Comparison of ENCODE assay signal across 14 cellular contexts in genomic region chr6:108576724-108577123, GRCh38. TPM values are rescaled to one million over a fixed set of nuclear protein-coding genes. Genes with fewer than 3 reads are reported as not detected.
A peak's percentile ranks its signal among the peaks of the same experiment; 100 is the strongest.
DNase-seq lines count a peak whose midpoint lies in the region; ATAC-seq and TF ChIP-seq lines count a peak whose summit lies in the region.
"Had no signal": no experiment of that assay in that cellular context is flagged by ENCODE, and none has a peak within 500 bp of the region (broad histone marks: within the 10 kb centered on the region; RNA-seq: fewer than 3 reads in every experiment).

No MANE protein-coding gene starts in this region.

- in situ Hi-C loops in gastrocnemius medialis (cut with MboI; ENCODE audit: low sequenced_read_pairs in 4 of 4) = no loop called here

- POLR2A ChIA-PET in HEK293 (lab: Yijun Ruan, JAX) = interaction anchor here (1.1 to 3.6 kb wide), 5 partner anchors 9 to 18 kb away, joined by 3 to 15 read pairs (median 4); partner anchors contain the start of gene FOXO3
- POLR2A ChIA-PET in OCI-LY7 (lab: Charles Lee) = interaction anchor here (0.5 to 4.6 kb wide), 8 partner anchors 9 to 320 kb away, joined by 3 to 17 read pairs (median 4); no protein-coding TSS in a partner anchor

- BruUV-seq in OCI-LY7 (replicated peaks; lab: Mats Ljungman, UMichigan) = no TSS peak

- H3K36me3 ChIP-seq in HEK293 (ENCODE audit: control insufficient read depth in 2 of 2, insufficient read depth in 1 of 2, low read length in 2 of 2) (peaks cover 7 to 29% of the 10 kb centered on the region in 2 experiments; a peak in 2 of 3 replicates), OCI-LY7 (ENCODE audit: insufficient read depth, low read length) (no peaks in the 10 kb centered on the region), esophagus squamous epithelium (peaks cover 0 to 32% (median 0%) of the 10 kb centered on the region in 3 donors), gastrocnemius medialis (peaks cover 0 to 27% of the 10 kb centered on the region in 2 donors)

- no peaks in the 10 kb centered on the region for H3K27me3 Mint-ChIP-seq in progenitor cell of endocrine pancreas
- H3K27me3 Mint-ChIP-seq: stimulated activated naive B cell treated with anti-CD40 and anti-IgM and Interleukin-4, amounts not matched to agents 10 μg/mL and 1 μg/mL and 100 μg/mL, for 72 hours had no signal

- TF ChIP-seq CTCF in HEK293 (tag by site-specific recombination; IDR thresholded peaks at IDR 0.05) (no peak), OCI-LY7 (conservative IDR thresholded peaks at IDR 0.05; ENCODE audit: low read length) (no peak), esophagus squamous epithelium (IDR thresholded peaks at IDR 0.05) (no peak), gastrocnemius medialis (IDR thresholded peaks at IDR 0.05 in 4 of 5, conservative IDR thresholded peaks at IDR 0.05 in 1 of 5) (no peak), progenitor cell of endocrine pancreas (IDR thresholded peaks at IDR 0.05; ENCODE audit: unreplicated experiment) (no peak)

- 0 out of 2 replicates have a peak overlapping the region, but pooled peaks have one; percentile 19 for H3K4me2 ChIP-seq in OCI-LY7 (ENCODE audit: low read length)

- H3K4me1 Mint-ChIP-seq in progenitor cell of endocrine pancreas (ENCODE audit: low read depth) = peaks cover 8% of the 10 kb centered on the region

- ATAC-seq in gastrocnemius medialis (no peak), GM18511 (IDR thresholded peaks at IDR 0.05; ENCODE audit: unreplicated experiment) (no peak)
- ATAC-seq: HepG2; stimulated activated naive B cell treated with anti-CD40 and anti-IgM and Interleukin-4, amounts not matched to agents 10 μg/mL and 1 μg/mL and 100 μg/mL, for 72 hours had no signal

- no peaks in the 10 kb centered on the region for H3K79me2 ChIP-seq in OCI-LY7 (ENCODE audit: insufficient read depth, low read depth, low read length)

- CTCF ChIA-PET in HEK293 (lab: Yijun Ruan, JAX) (interaction anchor here (0.7 to 2.5 kb wide), 5 partner anchors 13 to 497 kb away, joined by 3 to 6 read pairs (median 5); no protein-coding TSS in a partner anchor), OCI-LY7 (lab: Charles Lee; ENCODE audit: unreplicated experiment) (interaction anchor here (0.7 kb wide), 1 partner anchor 15 kb away, joined by 3 read pairs; no protein-coding TSS in a partner anchor)

- H3K4me1 ChIP-seq in HEK293 (ENCODE audit: control insufficient read depth, insufficient read depth, low read length) (peaks cover 23% of the 10 kb centered on the region), OCI-LY7 (ENCODE audit: insufficient read depth, low read length, poor library complexity, severe bottlenecking) (peaks cover 6% of the 10 kb centered on the region), esophagus squamous epithelium (peaks cover 40 to 95% (median 43%) of the 10 kb centered on the region in 3 donors), gastrocnemius medialis (peaks cover 83 to 90% of the 10 kb centered on the region in 2 donors)

- H4K20me1 ChIP-seq in OCI-LY7 (ENCODE audit: insufficient read depth, low read length) = no peaks in the 10 kb centered on the region; the same call in 1 of the 2 replicates

- H3K27ac Mint-ChIP-seq in progenitor cell of endocrine pancreas = no peak overlapping the region
- H3K27ac Mint-ChIP-seq: stimulated activated naive B cell treated with anti-CD40 and anti-IgM and Interleukin-4, amounts not matched to agents 10 μg/mL and 1 μg/mL and 100 μg/mL, for 72 hours had no signal

- H3K9me2 ChIP-seq in OCI-LY7 (ENCODE audit: insufficient read depth, low read length) = no peaks in the 10 kb centered on the region

- WGBS in esophagus squamous epithelium, 2 donors = 6 to 17% methylated on average over 1 of the region's 1 CpG

- H2AFZ ChIP-seq in OCI-LY7 (ENCODE audit: low read length) = no peak overlapping the region

- DNase-seq in OCI-LY7 (ENCODE audit: low spot score) = no peak
- no peak for DNase-seq in esophagus squamous epithelium (lab: John Stamatoyannopoulos, UW)
- DNase-seq in gastrocnemius medialis = no peak
- no peak for DNase-seq in HK-2 (ENCODE audit: unreplicated experiment)
- DNase-seq in NCI-H748 (lab: John Stamatoyannopoulos, UW; ENCODE audit: unreplicated experiment) = no peak
- DNase-seq in progenitor cell of endocrine pancreas (ENCODE audit: low spot score, unreplicated experiment) = no peak
- DNase-seq: activated T-cell treated with anti-CD3 and anti-CD28 coated beads, Interleukin-2, amount 50 U/mL, for 1 hour; Caco-2; GOT3; NCI-H2081 treated with DMSO at 0.1 percent for 48 hours; stimulated activated naive B cell treated with anti-CD40 and anti-IgM and Interleukin-4, amounts not matched to agents 10 μg/mL and 1 μg/mL and 100 μg/mL, for 72 hours had no signal

- H3K4me3 Mint-ChIP-seq in progenitor cell of endocrine pancreas (ENCODE audit: low read depth) = no peak overlapping the region
- H3K4me3 Mint-ChIP-seq: stimulated activated naive B cell treated with anti-CD40 and anti-IgM and Interleukin-4, amounts not matched to agents 10 μg/mL and 1 μg/mL and 100 μg/mL, for 72 hours had no signal

- intact Hi-C loops in OCI-LY7 (cut with micrococcal nuclease; ENCODE audit: unreplicated experiment) (no loop called here), esophagus squamous epithelium (cut with DNase I) (no loop called here), gastrocnemius medialis (cut with DNase I; ENCODE audit: low total_unique reads) (no loop called here)

- H3K9me3 Mint-ChIP-seq in progenitor cell of endocrine pancreas (ENCODE audit: low read depth) = no peaks in the 10 kb centered on the region
- H3K9me3 Mint-ChIP-seq: stimulated activated naive B cell treated with anti-CD40 and anti-IgM and Interleukin-4, amounts not matched to agents 10 μg/mL and 1 μg/mL and 100 μg/mL, for 72 hours had no signal

- H3K9me3 ChIP-seq in HEK293 (ENCODE audit: control insufficient read depth, insufficient read depth, low read depth, low read length) (no peaks in the 10 kb centered on the region), OCI-LY7 (ENCODE audit: low read length) (no peaks in the 10 kb centered on the region), esophagus squamous epithelium (no peaks in the 10 kb centered on the region), gastrocnemius medialis (no peaks in the 10 kb centered on the region)
- H3K9me3 ChIP-seq: Caco-2 had no signal

- peaks cover 17% of the 10 kb centered on the region for H3K36me3 Mint-ChIP-seq in progenitor cell of endocrine pancreas (ENCODE audit: insufficient read depth)

- TF ChIP-seq POLR2A in esophagus squamous epithelium (IDR thresholded peaks at IDR 0.05) (no peak), gastrocnemius medialis (IDR thresholded peaks at IDR 0.05) (no peak)

- H3K27me3 ChIP-seq in esophagus squamous epithelium (no peaks in the 10 kb centered on the region), gastrocnemius medialis (no peaks in the 10 kb centered on the region)

- no peak overlapping the region for H3K4me3 ChIP-seq in HEK293 (ENCODE audit: low read depth, low read length)
- H3K4me3 ChIP-seq in OCI-LY7 (ENCODE audit: low read depth, low read length, poor library complexity, severe bottlenecking) = no peak overlapping the region
- no peak overlapping the region for H3K4me3 ChIP-seq in esophagus squamous epithelium
- no peak overlapping the region for H3K4me3 ChIP-seq in gastrocnemius medialis

- H3K27ac ChIP-seq in HEK293 (ENCODE audit: extremely low read depth, low read depth, low read length) = no peak overlapping the region
- H3K27ac ChIP-seq in OCI-LY7 (ENCODE audit: low read depth, low read length, poor library complexity, severe bottlenecking) = no peak overlapping the region
- peak overlapping the region in 3 of 4 donors; percentile 25 to 55 (median 43) for H3K27ac ChIP-seq in esophagus squamous epithelium
- peak overlapping the region; percentile 77 to 84 (median 82) for H3K27ac ChIP-seq in gastrocnemius medialis

TF ChIP-seq in HEK293, 187 proteins besides CTCF, POLR2A, EP300 and RAD21:
- 0 out of 2 replicates have a peak, but pooled peaks have one; percentile 13 for TF ChIP-seq ZBTB17 (tag by site-specific recombination; IDR thresholded peaks at IDR 0.05)
- TF ChIP-seq, protein P1, sequence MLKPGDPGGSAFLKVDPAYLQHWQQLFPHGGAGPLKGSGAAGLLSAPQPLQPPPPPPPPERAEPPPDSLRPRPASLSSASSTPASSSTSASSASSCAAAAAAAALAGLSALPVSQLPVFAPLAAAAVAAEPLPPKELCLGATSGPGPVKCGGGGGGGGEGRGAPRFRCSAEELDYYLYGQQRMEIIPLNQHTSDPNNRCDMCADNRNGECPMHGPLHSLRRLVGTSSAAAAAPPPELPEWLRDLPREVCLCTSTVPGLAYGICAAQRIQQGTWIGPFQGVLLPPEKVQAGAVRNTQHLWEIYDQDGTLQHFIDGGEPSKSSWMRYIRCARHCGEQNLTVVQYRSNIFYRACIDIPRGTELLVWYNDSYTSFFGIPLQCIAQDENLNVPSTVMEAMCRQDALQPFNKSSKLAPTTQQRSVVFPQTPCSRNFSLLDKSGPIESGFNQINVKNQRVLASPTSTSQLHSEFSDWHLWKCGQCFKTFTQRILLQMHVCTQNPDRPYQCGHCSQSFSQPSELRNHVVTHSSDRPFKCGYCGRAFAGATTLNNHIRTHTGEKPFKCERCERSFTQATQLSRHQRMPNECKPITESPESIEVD (tag by site-specific recombination; IDR thresholded peaks at IDR 0.05) = peak; percentile 89
- TF ChIP-seq ZNF692 (tag by site-specific recombination; IDR thresholded peaks at IDR 0.05) = 0 out of 2 replicates have a peak, but pooled peaks have one; percentile 16
- TF ChIP-seq ZNF132 (tag by site-specific recombination; IDR thresholded peaks at IDR 0.05; ENCODE audit: borderline replicate concordance) = no peak

RNA-seq across cellular contexts. Expression of gene FOXO3, which starts 16.0 kb away (rescaled TPM):
- 3.0 and 3.8 TPM in 2 replicates for total RNA-seq in OCI-LY7 (2014; rRNA removed; shearing (Covaris generic))
- total RNA-seq in OCI-LY7 (2022) (9.4 and 9.9 TPM in 2 replicates), esophagus squamous epithelium (10 to 100 TPM; 30.3 to 80.7 (median 34.3) TPM), gastrocnemius medialis (100 to 1,000 TPM; 111 to 293 (median 183) TPM), progenitor cell of endocrine pancreas (45.2 and 47.6 TPM in 2 replicates)

Comparison
In these comparisons a context has a peak if more than half of its experiments do, and no peak if none do; other contexts are left out.
1. H3K27ac ChIP-seq: peak in esophagus squamous epithelium (3 of 4) and gastrocnemius medialis (4 of 4); none in HEK293 (single experiment) and OCI-LY7 (single experiment).